Comparison of ENCODE assay signal across 9 cellular contexts in the genomic region with DNA sequence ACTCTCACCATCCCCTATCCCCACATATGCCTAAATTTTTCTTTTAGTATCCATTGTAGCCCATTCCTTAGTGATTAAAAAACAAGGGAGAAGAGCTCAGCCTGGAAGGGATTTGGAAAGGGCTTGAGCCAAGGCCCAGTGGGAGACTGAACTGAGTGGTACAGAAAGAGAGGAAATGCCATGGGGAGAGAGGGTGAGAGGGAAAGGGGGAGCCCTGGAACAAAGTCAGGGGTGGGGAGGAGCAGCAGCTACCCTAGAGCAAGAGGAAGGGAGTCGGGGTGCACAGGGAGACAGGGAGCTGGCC. TPM values are rescaled to one million over a fixed set of nuclear protein-coding genes. Genes with fewer than 3 reads are reported as not detected.
DNase-seq lines count a peak whose midpoint lies in the region; ATAC-seq and TF ChIP-seq lines count a peak whose summit lies in the region.
"Had no signal": no experiment of that assay in that cellular context is flagged by ENCODE, and none has a peak within 500 bp of the region (broad histone marks: within the 10 kb centered on the region; RNA-seq: fewer than 3 reads in every experiment).

No MANE protein-coding gene starts in this region.

- peaks cover 57% of the 10 kb centered on the region for H3K4me1 Mint-ChIP-seq in nephron

- ATAC-seq in GM18519 (IDR thresholded peaks at IDR 0.05; ENCODE audit: low FRiP score, unreplicated experiment) (no peak), HG03442 (IDR thresholded peaks at IDR 0.05; ENCODE audit: unreplicated experiment) (no peak)

- H3K27ac Mint-ChIP-seq in nephron = peak overlapping the region; percentile 98 to 100 (median 100)

- H3K36me3 ChIP-seq in ACC112 (ENCODE audit: insufficient read depth, low read length) (no peaks in the 10 kb centered on the region), MG63 (peaks cover 24% of the 10 kb centered on the region)

- H3K9me3 ChIP-seq in MG63 = no peaks in the 10 kb centered on the region

- DNase-seq in MG63 (peak; percentile 91), dorsolateral prefrontal cortex (peak in 1 of 10 donors; percentile 32), NCI-H2227 (lab: John Stamatoyannopoulos, UW; ENCODE audit: unreplicated experiment) (no peak), NCI-H2196 treated with DMSO at 0.1 percent for 48 hours (lab: John Stamatoyannopoulos, UW; ENCODE audit: unreplicated experiment) (no peak)

- intact Hi-C loops in dorsolateral prefrontal cortex (cut with DNase I) = loop anchor here (1.0 to 5.0 kb wide), 4 partner anchors 14 to 53 kb away; a partner anchor contains a TSS

- H3K27me3 Mint-ChIP-seq in nephron (ENCODE audit: low read depth) = no peaks in the 10 kb centered on the region

- no peaks in the 10 kb centered on the region for H3K27me3 ChIP-seq in ACC112 (ENCODE audit: insufficient read depth, low read length)
- no peaks in the 10 kb centered on the region for H3K27me3 ChIP-seq in MG63
- no peaks in the 10 kb centered on the region for H3K27me3 ChIP-seq in dorsolateral prefrontal cortex

- no peaks in the 10 kb centered on the region for H3K36me3 Mint-ChIP-seq in nephron (ENCODE audit: low read depth)

- H3K27ac ChIP-seq in ACC112 (ENCODE audit: low read depth, low read length) (peak overlapping the region; percentile 85), dorsolateral prefrontal cortex (peak overlapping the region; percentile 80 to 98 (median 95))

- H3K9me3 Mint-ChIP-seq in nephron = no peaks in the 10 kb centered on the region

- 0 out of 2 replicates have a peak overlapping the region, but pooled peaks have one; percentile 7 for H3K4me3 ChIP-seq in ACC112 (ENCODE audit: low read depth, low read length)
- H3K4me3 ChIP-seq in MG63 = no peak overlapping the region
- peak overlapping the region in 14 of 59 donors; percentile 39 to 89 (median 79) for H3K4me3 ChIP-seq in dorsolateral prefrontal cortex

- peak overlapping the region; percentile 91 to 97 (median 96) for H3K4me3 Mint-ChIP-seq in nephron

- H2AFZ ChIP-seq in ACC112 (ENCODE audit: low read length, unreplicated experiment) = no peak overlapping the region

- peaks cover 36% of the 10 kb centered on the region for H3K4me1 ChIP-seq in ACC112 (ENCODE audit: control insufficient read depth, insufficient read depth, low read length, unreplicated experiment)

- H3K79me2 ChIP-seq in ACC112 (ENCODE audit: control insufficient read depth, insufficient read depth, low read length, unreplicated experiment) = peaks cover 35% of the 10 kb centered on the region

- TF ChIP-seq CTCF in dorsolateral prefrontal cortex (IDR thresholded peaks at IDR 0.05 in 54 of 56, conservative IDR thresholded peaks at IDR 0.05 in 2 of 56; ENCODE audit: low read depth in 1 of 56, partially characterized antibody in 56 of 56) (no peak), nephron (IDR thresholded peaks at IDR 0.05; ENCODE audit: unreplicated experiment in 3 of 3) (no peak)

RNA-seq across cellular contexts. Expression of a gene that starts 2.6 kb away (rescaled TPM):
- 2.8 and 5.0 TPM in 2 replicates for total RNA-seq in MG63 (2014; rRNA removed; shearing (Covaris generic); ENCODE audit: low replicate concordance)
- total RNA-seq in dorsolateral prefrontal cortex = 100 to 1,000 TPM; 147 to 334 (median 199) TPM

RNA-seq across cellular contexts. Expression of a gene that starts 10.8 kb away (rescaled TPM):
- total RNA-seq in MG63 (2014; rRNA removed; shearing (Covaris generic); ENCODE audit: low replicate concordance) = 5.6 and 11.9 TPM in 2 replicates
- 1,000 to 10,000 TPM in 14 of 120 experiments, 100 to 1,000 TPM in 106; 270 to 1,166 (median 848) TPM for total RNA-seq in dorsolateral prefrontal cortex

RNA-seq across cellular contexts. Expression of a gene that starts 18.4 kb away (rescaled TPM):
- total RNA-seq in MG63 (2014; rRNA removed; shearing (Covaris generic); ENCODE audit: low replicate concordance) = not detected in 2 replicates
- total RNA-seq in dorsolateral prefrontal cortex = not detected
- total RNA-seq: frontal cortex had no signal

RNA-seq across cellular contexts. Expression of a gene that starts 18.6 kb away (rescaled TPM):
- 136 and 311 TPM in 2 replicates for total RNA-seq in MG63 (2014; rRNA removed; shearing (Covaris generic); ENCODE audit: low replicate concordance)
- 100 to 1,000 TPM; 102 to 287 (median 162) TPM for total RNA-seq in dorsolateral prefrontal cortex

RNA-seq across cellular contexts. Expression of a gene that starts 20.6 kb away (rescaled TPM):
- total RNA-seq in MG63 (2014; rRNA removed; shearing (Covaris generic); ENCODE audit: low replicate concordance) = 2.7 and 49.9 TPM in 2 replicates
- 10 to 100 TPM; 16.3 to 32.4 (median 22.4) TPM for total RNA-seq in dorsolateral prefrontal cortex

Comparison
In these comparisons a context has a peak if more than half of its experiments do, and no peak if none do; other contexts are left out.
1. RNA of a gene that starts 2.6 kb away (total RNA-seq): 147 to 334 TPM in dorsolateral prefrontal cortex; 2.8 to 5.0 TPM in MG63; every median in the first group is over 10 times any median in the second.
2. RNA of a gene that starts 10.8 kb away (total RNA-seq): 270 to 1,166 TPM in dorsolateral prefrontal cortex; 5.6 to 11.9 TPM in MG63; every median in the first group is over 10 times any median in the second.